Comparison of ENCODE assay signal across 8 cellular contexts in the genomic region with DNA sequence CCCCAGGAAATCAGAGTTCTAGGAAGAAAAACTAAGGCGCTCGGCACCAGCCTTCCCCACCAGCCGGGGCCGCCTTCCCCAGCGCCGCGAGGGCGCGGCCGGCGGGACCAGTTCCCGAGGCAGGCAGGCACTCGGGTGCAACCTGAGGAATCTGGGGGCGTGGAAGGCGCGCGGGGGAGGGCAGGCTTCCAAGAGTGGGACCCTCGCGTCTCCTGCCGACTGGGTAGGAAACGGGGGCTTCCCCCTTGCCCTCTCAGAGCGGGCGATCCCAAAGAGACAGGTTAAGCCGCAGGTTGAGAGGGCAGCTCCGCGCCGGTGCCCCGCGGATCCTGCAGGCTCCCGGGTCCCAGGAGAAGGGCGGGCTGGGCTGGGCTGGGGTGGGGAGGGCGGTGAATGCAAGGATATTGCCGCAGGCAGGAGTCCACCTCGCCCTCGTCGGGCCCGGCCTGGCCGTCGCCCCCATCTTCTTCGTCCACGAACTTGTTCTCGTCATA. TPM values are rescaled to one million over a fixed set of nuclear protein-coding genes. Genes with fewer than 3 reads are reported as not detected.
DNase-seq lines count a peak whose midpoint lies in the region; ATAC-seq, FAIRE-seq and TF ChIP-seq lines count a peak whose summit lies in the region.

No MANE protein-coding gene starts in this region.

- H3K4me1 ChIP-seq in H1 (replicated peaks in 1 of 4; ENCODE audit: control insufficient read depth in 3 of 4, insufficient read depth in 4 of 4, low read length in 3 of 4), result peaks cover 0 to 10% (median 2%) of the 10 kb centered on the region in 4 experiments; a peak in 3 of 7 replicates
- peaks cover 33% of the 10 kb centered on the region for H3K4me1 ChIP-seq in mononuclear cell (ENCODE audit: insufficient read depth, low read length)
- peaks cover 28 to 37% of the 10 kb centered on the region in 2 donors for H3K4me1 ChIP-seq in thoracic aorta (ENCODE audit: control insufficient read depth in 1 of 2, low read depth in 2 of 2)

- peaks cover 0 to 7% (median 0%) of the 10 kb centered on the region in 4 experiments; a peak in 3 of 7 replicates for H3K27me3 ChIP-seq in H1 (replicated peaks in 1 of 4; ENCODE audit: control insufficient read depth in 3 of 4, extremely low read depth in 1 of 4, insufficient read depth in 3 of 4, low read length in 3 of 4)
- no peaks in the 10 kb centered on the region for H3K27me3 ChIP-seq in mononuclear cell (ENCODE audit: insufficient read depth, low read length)
- H3K27me3 ChIP-seq in thoracic aorta (replicated peaks; ENCODE audit: insufficient read depth), result no peaks in the 10 kb centered on the region

- peak overlapping the region; percentile 40 for H4K91ac ChIP-seq in H1 (replicated peaks; ENCODE audit: insufficient read length, low read length)

- H4K8ac ChIP-seq in H1 (ENCODE audit: extremely low read depth, insufficient read depth, low read length), result peak overlapping the region; percentile 82; the same call in 1 of the 2 replicates

- peak; percentile 4 to 5 for ATAC-seq in activated CD4-positive, CD25-positive, alpha-beta regulatory T cell treated with anti-CD3 and anti-CD28 coated beads, Interleukin-2, amount 50 U/mL, for 24 hours
- ATAC-seq in HG03460 (IDR thresholded peaks at IDR 0.05; ENCODE audit: unreplicated experiment) (peak; percentile 6), thoracic aorta (ENCODE audit: insufficient number of reproducible peaks, low FRiP score, low read depth) (peak; percentile 2)

- peaks cover 44% of the 10 kb centered on the region for H3K36me3 Mint-ChIP-seq in activated CD4-positive, alpha-beta T cell treated with anti-CD3 and anti-CD28 coated beads, Interleukin-2, amount 10 ng/mL, durations not matched to agents 7 days and 5 days (ENCODE audit: low read depth)

- no peak for FAIRE-seq in H1 (lab: Jason Lieb, UNC)

- no peak overlapping the region for H3K4ac ChIP-seq in H1 (replicated peaks; ENCODE audit: insufficient read length, low read depth, low read length)

- H3K23ac ChIP-seq in H1 (ENCODE audit: insufficient read length), result no peak overlapping the region

- H3K18ac ChIP-seq in H1 (ENCODE audit: extremely low read depth, low read length), result peak overlapping the region; percentile 88; the same call in 1 of the 2 replicates

- H3K79me1 ChIP-seq in H1 (ENCODE audit: low read depth, low read length), result peaks cover 2% of the 10 kb centered on the region; the same call in 1 of the 2 replicates

- H3K23me2 ChIP-seq in H1 (ENCODE audit: low read depth, low read length), result peaks cover 6% of the 10 kb centered on the region

- TF ChIP-seq POLR2A in H1 (IDR thresholded peaks at IDR 0.05; ENCODE audit: control extremely low read depth in 1 of 2, low read depth in 2 of 2, low read length in 2 of 2), result 0 out of 3 replicates have a peak, but pooled peaks of 1 of the 2 experiments have one; percentile 45

- no peaks in the 10 kb centered on the region for H3K9me3 ChIP-seq in H1 (ENCODE audit: insufficient read depth in 2 of 2, low read depth in 1 of 2, low read length in 1 of 2)
- no peaks in the 10 kb centered on the region for H3K9me3 ChIP-seq in mononuclear cell (ENCODE audit: low read depth, low read length)
- H3K9me3 ChIP-seq in thoracic aorta, result no peaks in the 10 kb centered on the region

- peak overlapping the region; percentile 78 for H2AFZ ChIP-seq in H1 (ENCODE audit: low read length)

- H2BK120ac ChIP-seq in H1 (replicated peaks; ENCODE audit: low read depth, low read length), result no peak overlapping the region

- H3K14ac ChIP-seq in H1 (ENCODE audit: insufficient read length), result no peak overlapping the region

- H4K5ac ChIP-seq in H1 (ENCODE audit: insufficient read length, low read depth, low read length), result peak overlapping the region; percentile 78

- peak overlapping the region; percentile 56; the same call in 1 of the 2 replicates for H3K27ac ChIP-seq in H1 (ENCODE audit: low read depth, low read length)
- H3K27ac ChIP-seq in thoracic aorta, result peak overlapping the region; percentile 96 to 97

- H3K27ac Mint-ChIP-seq in activated CD4-positive, alpha-beta T cell treated with anti-CD3 and anti-CD28 coated beads, Interleukin-2, amount 10 ng/mL, durations not matched to agents 7 days and 5 days, result peak overlapping the region; percentile 99

- H2BK20ac ChIP-seq in H1 (ENCODE audit: low read length), result no peak overlapping the region

- H3K4me1 Mint-ChIP-seq in activated CD4-positive, alpha-beta T cell treated with anti-CD3 and anti-CD28 coated beads, Interleukin-2, amount 10 ng/mL, durations not matched to agents 7 days and 5 days, result peaks cover 38% of the 10 kb centered on the region

- H3K36me3 ChIP-seq in H1 (ENCODE audit: control insufficient read depth in 2 of 4, insufficient read depth in 4 of 4, low read length in 3 of 4), result peaks cover 0 to 8% (median 3%) of the 10 kb centered on the region in 4 experiments; a peak in 4 of 8 replicates
- H3K36me3 ChIP-seq in thoracic aorta, result no peaks in the 10 kb centered on the region

- no peak for DNase-seq in activated CD4-positive, CD25-positive, alpha-beta regulatory T cell treated with anti-CD3 and anti-CD28 coated beads, Interleukin-2, amount 50 U/mL, for 72 hours
- peak; percentile 30 for DNase-seq in activated CD4-positive, alpha-beta T cell treated with anti-CD3 and anti-CD28 coated beads, Interleukin-2, amount 10 ng/mL, durations not matched to agents 7 days and 5 days
- DNase-seq in H1 (ENCODE audit: low read depth in 1 of 2, low spot score in 2 of 2) (peak in 1 of 2 experiments; percentile 64), thoracic aorta (ENCODE audit: low spot score) (no peak), NOMO-1 treated with DMSO at 0.1 percent for 48 hours (lab: John Stamatoyannopoulos, UW; ENCODE audit: unreplicated experiment) (no peak)

- no peak for TF ChIP-seq RAD21 in H1 (IDR thresholded peaks at IDR 0.05 in 1 of 2, conservative IDR thresholded peaks at IDR 0.05 in 1 of 2; ENCODE audit: low read depth in 2 of 2, low read length in 2 of 2)

- no peak for TF ChIP-seq CTCF in H1 (IDR thresholded peaks at IDR 0.05; ENCODE audit: control extremely low read depth in 1 of 3, insufficient read depth in 1 of 3, low read depth in 1 of 3, low read length in 3 of 3)
- no peak for TF ChIP-seq CTCF in thoracic aorta (IDR thresholded peaks at IDR 0.05)

- H2AK5ac ChIP-seq in H1 (ENCODE audit: low read depth, low read length), result no peak overlapping the region

- H3K4me3 ChIP-seq in H1 (ENCODE audit: extremely low read depth in 1 of 4, insufficient read depth in 2 of 4, low read depth in 3 of 4, low read length in 4 of 4) (peak overlapping the region; percentile 87 to 92 (median 90)), mononuclear cell (ENCODE audit: low read length) (peak overlapping the region; percentile 90), thoracic aorta (peak overlapping the region; percentile 93)

- peaks cover 17% of the 10 kb centered on the region for H3K27me3 Mint-ChIP-seq in activated CD4-positive, alpha-beta T cell treated with anti-CD3 and anti-CD28 coated beads, Interleukin-2, amount 10 ng/mL, durations not matched to agents 7 days and 5 days

- H2BK5ac ChIP-seq in H1 (ENCODE audit: low read depth, low read length), result peak overlapping the region; percentile 25; the same call in 1 of the 2 replicates

- peak overlapping the region; percentile 63 to 76 (median 74) for H3K9ac ChIP-seq in H1 (replicated peaks in 1 of 4; ENCODE audit: extremely low read depth in 1 of 4, low read depth in 3 of 4, low read length in 3 of 4)

- H3K4me2 ChIP-seq in H1 (ENCODE audit: insufficient read depth in 1 of 2, low read depth in 2 of 2, low read length in 2 of 2), result peak overlapping the region; percentile 92 to 98

- no peak overlapping the region for H2BK15ac ChIP-seq in H1 (ENCODE audit: low read length)

- TF ChIP-seq EP300 in H1 (IDR thresholded peaks at IDR 0.05; ENCODE audit: borderline replicate concordance in 1 of 2, low read depth in 2 of 2, low read length in 2 of 2), result no peak

- POLR2A ChIA-PET in activated CD4-positive, alpha-beta T cell treated with anti-CD3 and anti-CD28 coated beads, Interleukin-2, amount 10 ng/mL, durations not matched to agents 7 days and 5 days (lab: Charles Lee), result interaction anchor here (0.6 kb wide), 1 partner anchor 27 kb away, joined by 4 read pairs; no protein-coding TSS in a partner anchor
- POLR2A ChIA-PET in H1 (lab: Charles Lee; ENCODE audit: partially characterized antibody), result interaction anchor here (1.2 to 1.3 kb wide), 2 partner anchors 162 to 442 kb away, joined by 3 to 4 read pairs; no protein-coding TSS in a partner anchor

- H3K56ac ChIP-seq in H1 (replicated peaks; ENCODE audit: insufficient read length, low read depth, low read length), result peak overlapping the region; percentile 64

- H3K9me3 Mint-ChIP-seq in activated CD4-positive, alpha-beta T cell treated with anti-CD3 and anti-CD28 coated beads, Interleukin-2, amount 10 ng/mL, durations not matched to agents 7 days and 5 days, result no peaks in the 10 kb centered on the region

- no peak overlapping the region for H2BK12ac ChIP-seq in H1 (ENCODE audit: low read depth, low read length)

- H3K79me2 ChIP-seq in H1 (ENCODE audit: control insufficient read depth in 1 of 2, insufficient read depth in 2 of 2, low read length in 2 of 2), result peaks cover 0 to 34% of the 10 kb centered on the region in 2 experiments; a peak in 2 of 4 replicates

- 3% methylated on average over 35 of the region's 42 CpGs; no CpG with 5 or more reads in 1 of the 2 experiments for WGBS in H1 (ENCODE audit: extremely low coverage in 1 of 2, insufficient coverage in 1 of 2, insufficient read length in 1 of 2, insufficient replicate concordance in 2 of 2, low coverage in 1 of 2, low lambda C conversion rate in 2 of 2, missing lambda C conversion rate in 1 of 2), 2 experiments

- CTCF ChIA-PET in activated CD4-positive, alpha-beta T cell treated with anti-CD3 and anti-CD28 coated beads, Interleukin-2, amount 10 ng/mL, durations not matched to agents 7 days and 5 days (lab: Charles Lee), result interaction anchor here (0.6 to 1.5 kb wide), 4 partner anchors 9 to 298 kb away, joined by 3 to 4 read pairs (median 3); a partner anchor contains a TSS
- CTCF ChIA-PET in H1 (lab: Charles Lee; ENCODE audit: partially characterized antibody), result interaction anchor here (1.0 to 1.7 kb wide), 3 partner anchors 9 to 49 kb away, joined by 3 to 6 read pairs (median 3); no protein-coding TSS in a partner anchor

- H4K20me1 ChIP-seq in H1 (replicated peaks in 1 of 2; ENCODE audit: control insufficient read depth in 1 of 2, insufficient read depth in 2 of 2, low read length in 2 of 2), result peaks cover 0 to 3% of the 10 kb centered on the region in 2 experiments

- H3K4me3 Mint-ChIP-seq in activated CD4-positive, alpha-beta T cell treated with anti-CD3 and anti-CD28 coated beads, Interleukin-2, amount 10 ng/mL, durations not matched to agents 7 days and 5 days, result peak overlapping the region; percentile 100

RNA-seq across cellular contexts. Expression of a gene that starts 0.4 kb away (rescaled TPM):
- total RNA-seq in activated CD4-positive, alpha-beta T cell treated with anti-CD3 and anti-CD28 coated beads, Interleukin-2, amount 10 ng/mL, durations not matched to agents 7 days and 5 days, result 100 to 1,000 TPM; 257 to 273 TPM
- total RNA-seq in H1 (2021; fragmentation: NEBNext Ultra II Directional; extraction: Animal tissue kit (Norgen Biotek cat#: 25700)), result 58.9 and 60.8 TPM in 2 replicates
- 15.1 and 24.0 TPM in 2 replicates for polyA plus RNA-seq in H1 (2011; rRNA removed)
- polyA plus RNA-seq in H1 (2011; cell fraction: cytosol; rRNA removed), result 35.4 TPM
- polyA plus RNA-seq in H1 (2011; cell fraction: nucleus; rRNA removed), result 10.3 TPM
- 59.1 to 87.7 TPM (median 68.2 TPM) in 4 replicates for polyA plus RNA-seq in H1 (2012, experiment 1 of 2)
- polyA plus RNA-seq in H1 (2012, experiment 2 of 2), result 12.6 TPM
- polyA plus RNA-seq in H1 (2013, experiment 1 of 2), result 52.8 TPM
- 53.5 TPM for polyA plus RNA-seq in H1 (2013, experiment 2 of 2)
- polyA minus RNA-seq in H1 (2011; rRNA and poly(A)+ RNA removed), result 14.8 and 17.4 TPM in 2 replicates
- 39.9 TPM for polyA minus RNA-seq in H1 (2011; cell fraction: cytosol; rRNA and poly(A)+ RNA removed)
- polyA minus RNA-seq in H1 (2011; cell fraction: nucleus; rRNA and poly(A)+ RNA removed), result 12.0 TPM
- total RNA-seq in mononuclear cell (63.4 TPM), thoracic aorta (100 to 1,000 TPM; 102 to 108 TPM)

RNA-seq across cellular contexts. Expression of a gene that starts 18.0 kb away (rescaled TPM):
- total RNA-seq in activated CD4-positive, alpha-beta T cell treated with anti-CD3 and anti-CD28 coated beads, Interleukin-2, amount 10 ng/mL, durations not matched to agents 7 days and 5 days, result not detected
- not detected in 2 replicates for total RNA-seq in H1 (2021; fragmentation: NEBNext Ultra II Directional; extraction: Animal tissue kit (Norgen Biotek cat#: 25700))
- not detected in 2 replicates for polyA plus RNA-seq in H1 (2011; rRNA removed)
- polyA plus RNA-seq in H1 (2011; cell fraction: cytosol; rRNA removed), result not detected
- not detected for polyA plus RNA-seq in H1 (2011; cell fraction: nucleus; rRNA removed)
- polyA plus RNA-seq in H1 (2012, experiment 1 of 2), result not detected in 4 replicates
- polyA plus RNA-seq in H1 (2012, experiment 2 of 2), result not detected
- not detected for polyA plus RNA-seq in H1 (2013, experiment 1 of 2)
- not detected for polyA plus RNA-seq in H1 (2013, experiment 2 of 2)
- not detected in 2 replicates for polyA minus RNA-seq in H1 (2011; rRNA and poly(A)+ RNA removed)
- not detected for polyA minus RNA-seq in H1 (2011; cell fraction: cytosol; rRNA and poly(A)+ RNA removed)
- polyA minus RNA-seq in H1 (2011; cell fraction: nucleus; rRNA and poly(A)+ RNA removed), result not detected
- total RNA-seq in mononuclear cell (0.10 TPM), thoracic aorta (not detected)

RNA-seq across cellular contexts. Expression of a gene that starts 44.9 kb away (rescaled TPM):
- total RNA-seq in activated CD4-positive, alpha-beta T cell treated with anti-CD3 and anti-CD28 coated beads, Interleukin-2, amount 10 ng/mL, durations not matched to agents 7 days and 5 days, result 10 to 100 TPM; 15.3 to 15.8 TPM
- not detected in 2 replicates for total RNA-seq in H1 (2021; fragmentation: NEBNext Ultra II Directional; extraction: Animal tissue kit (Norgen Biotek cat#: 25700))
- polyA plus RNA-seq in H1 (2011; rRNA removed), result 0.03 TPM in 1 of 2 replicates, not detected in the other
- 0.10 TPM for polyA plus RNA-seq in H1 (2011; cell fraction: cytosol; rRNA removed)
- polyA plus RNA-seq in H1 (2011; cell fraction: nucleus; rRNA removed), result not detected
- polyA plus RNA-seq in H1 (2012, experiment 1 of 2), result not detected in 4 replicates
- not detected for polyA plus RNA-seq in H1 (2012, experiment 2 of 2)
- polyA plus RNA-seq in H1 (2013, experiment 1 of 2), result 0.20 TPM
- 0.06 TPM for polyA plus RNA-seq in H1 (2013, experiment 2 of 2)
- 0.07 TPM in 1 of 2 replicates, not detected in the other for polyA minus RNA-seq in H1 (2011; rRNA and poly(A)+ RNA removed)
- polyA minus RNA-seq in H1 (2011; cell fraction: cytosol; rRNA and poly(A)+ RNA removed), result not detected
- not detected for polyA minus RNA-seq in H1 (2011; cell fraction: nucleus; rRNA and poly(A)+ RNA removed)
- 184 TPM for total RNA-seq in mononuclear cell
- 10 to 100 TPM; 21.7 to 22.2 TPM for total RNA-seq in thoracic aorta

Comparison
In these comparisons a context has a peak if more than half of its experiments do, and no peak if none do; other contexts are left out.
1. RNA of a gene that starts 44.9 kb away (total RNA-seq): 184 TPM in mononuclear cell (single experiment), 21.7 to 22.2 TPM in thoracic aorta and 15.3 to 15.8 TPM in activated CD4-positive, alpha-beta T cell treated with anti-CD3 and anti-CD28 coated beads, Interleukin-2, amount 10 ng/mL, durations not matched to agents 7 days and 5 days; not detected in H1; every median in the first group is over 10 times any median in the second.
2. Peak in every context shown above with its lines, with median percentiles within 50 percentile points of each other: ATAC-seq and H3K4me3 ChIP-seq.